Comparison of ENCODE assay signal across 8 cellular contexts in genomic region chr21:45554477-45555175, GRCh38. TPM values are rescaled to one million over a fixed set of nuclear protein-coding genes. Genes with fewer than 3 reads are reported as not detected.
A peak's percentile ranks its signal among the peaks of the same experiment; 100 is the strongest.
DNase-seq lines count a peak whose midpoint lies in the region; ATAC-seq and TF ChIP-seq lines count a peak whose summit lies in the region.

No MANE protein-coding gene starts in this region.

- peak overlapping the region; percentile 66 for H3K4me3 ChIP-seq in AG10803 (ENCODE audit: low read length)
- peak overlapping the region; percentile 34 for H3K4me3 ChIP-seq in KMS-11 (IDR thresholded peaks at IDR 0.05; ENCODE audit: insufficient read depth, low read depth, low read length)
- peak overlapping the region; percentile 72 for H3K4me3 ChIP-seq in thoracic aorta

- peak; percentile 56 for TF ChIP-seq CTCF in AG10803 (conservative IDR thresholded peaks at IDR 0.05; ENCODE audit: low read length)
- TF ChIP-seq CTCF in KMS-11 (conservative IDR thresholded peaks at IDR 0.05; ENCODE audit: low read depth, low read length) = peak; percentile 70
- TF ChIP-seq CTCF in glutamatergic neuron (IDR thresholded peaks at IDR 0.05; ENCODE audit: partially characterized antibody, unreplicated experiment) = peak; percentile 84
- TF ChIP-seq CTCF in osteocyte (IDR thresholded peaks at IDR 0.05) = peak; percentile 80
- peak; percentile 82 for TF ChIP-seq CTCF in thoracic aorta (IDR thresholded peaks at IDR 0.05)

- DNase-seq in AG10803 (ENCODE audit: low read depth) = peak; percentile 37
- DNase-seq in GM19240 (ENCODE audit: insufficient read length, low spot score) = peak; percentile 94
- peak; percentile 91 for DNase-seq in glutamatergic neuron
- peak; percentile 93 for DNase-seq in osteocyte (ENCODE audit: extremely low spot score, unreplicated experiment)
- DNase-seq in thoracic aorta (ENCODE audit: low spot score) = no peak

- H3K27me3 ChIP-seq in KMS-11 (ENCODE audit: insufficient read depth, low read depth) (peaks cover 23% of the 10 kb centered on the region; the same call in 1 of the 2 replicates), thoracic aorta (replicated peaks; ENCODE audit: insufficient read depth) (no peaks in the 10 kb centered on the region)

- H3K9me3 Mint-ChIP-seq in activated naive CD4-positive, alpha-beta T cell treated with anti-CD3 and anti-CD28 coated beads, Interleukin-2, amount 50 U/mL, for 24 hours = no peaks in the 10 kb centered on the region
- H3K9me3 Mint-ChIP-seq in glutamatergic neuron (ENCODE audit: unreplicated experiment) (peaks cover 9% of the 10 kb centered on the region), osteocyte (ENCODE audit: unreplicated experiment) (no peaks in the 10 kb centered on the region)

- H3K9ac ChIP-seq in KMS-11 = peak overlapping the region; percentile 33; the same call in 1 of the 2 replicates

- no peaks in the 10 kb centered on the region for H3K36me3 Mint-ChIP-seq in activated naive CD4-positive, alpha-beta T cell treated with anti-CD3 and anti-CD28 coated beads, Interleukin-2, amount 50 U/mL, for 24 hours
- H3K36me3 Mint-ChIP-seq in glutamatergic neuron (ENCODE audit: unreplicated experiment) (no peaks in the 10 kb centered on the region), osteocyte (ENCODE audit: unreplicated experiment) (no peaks in the 10 kb centered on the region)

- ATAC-seq in SK-N-SH treated with all-trans-retinoic acid at 6 μM for 48 hours (peak; percentile 61), thoracic aorta (ENCODE audit: insufficient number of reproducible peaks, low FRiP score, low read depth) (no peak)

- H3K9me3 ChIP-seq in thoracic aorta = no peaks in the 10 kb centered on the region

- no peaks in the 10 kb centered on the region for H3K27me3 Mint-ChIP-seq in activated naive CD4-positive, alpha-beta T cell treated with anti-CD3 and anti-CD28 coated beads, Interleukin-2, amount 50 U/mL, for 24 hours
- peaks cover 6% of the 10 kb centered on the region for H3K27me3 Mint-ChIP-seq in glutamatergic neuron (ENCODE audit: unreplicated experiment)
- H3K27me3 Mint-ChIP-seq in osteocyte (ENCODE audit: unreplicated experiment) = peaks cover 9% of the 10 kb centered on the region

- H3K4me2 ChIP-seq in KMS-11 = peak overlapping the region; percentile 97

- H4K20me1 ChIP-seq in KMS-11 (ENCODE audit: insufficient read depth) = no peaks in the 10 kb centered on the region

- peaks cover 28% of the 10 kb centered on the region for H3K4me1 Mint-ChIP-seq in activated naive CD4-positive, alpha-beta T cell treated with anti-CD3 and anti-CD28 coated beads, Interleukin-2, amount 50 U/mL, for 24 hours
- H3K4me1 Mint-ChIP-seq in glutamatergic neuron (ENCODE audit: low read depth, unreplicated experiment) (peaks cover 11% of the 10 kb centered on the region), osteocyte (ENCODE audit: unreplicated experiment) (peaks cover 10% of the 10 kb centered on the region)

- peak overlapping the region; percentile 99 for H3K27ac Mint-ChIP-seq in activated naive CD4-positive, alpha-beta T cell treated with anti-CD3 and anti-CD28 coated beads, Interleukin-2, amount 50 U/mL, for 24 hours
- H3K27ac Mint-ChIP-seq in glutamatergic neuron (ENCODE audit: unreplicated experiment) (peak overlapping the region; percentile 24), osteocyte (ENCODE audit: unreplicated experiment) (peak overlapping the region; percentile 82)

- H3K4me1 ChIP-seq in KMS-11 (ENCODE audit: low read depth, poor library complexity, severe bottlenecking) (peaks cover 6% of the 10 kb centered on the region), thoracic aorta (ENCODE audit: control insufficient read depth in 1 of 2, low read depth in 2 of 2) (no peaks in the 10 kb centered on the region)

- H3K36me3 ChIP-seq in KMS-11 (ENCODE audit: insufficient read depth) = no peaks in the 10 kb centered on the region
- H3K36me3 ChIP-seq in thoracic aorta = no peaks in the 10 kb centered on the region

- H3K79me2 ChIP-seq in KMS-11 (ENCODE audit: insufficient read depth, low read depth) = no peaks in the 10 kb centered on the region

- H3K27ac ChIP-seq in KMS-11 = peak overlapping the region; percentile 6; the same call in 1 of the 2 replicates
- H3K27ac ChIP-seq in thoracic aorta = peak overlapping the region in 1 of 2 donors; percentile 47

- H3K4me3 Mint-ChIP-seq in activated naive CD4-positive, alpha-beta T cell treated with anti-CD3 and anti-CD28 coated beads, Interleukin-2, amount 50 U/mL, for 24 hours = peak overlapping the region; percentile 94
- H3K4me3 Mint-ChIP-seq in glutamatergic neuron (ENCODE audit: unreplicated experiment) (peak overlapping the region; percentile 53), osteocyte (ENCODE audit: unreplicated experiment) (peak overlapping the region; percentile 81)

- peak overlapping the region; percentile 72 for H2AFZ ChIP-seq in KMS-11 (ENCODE audit: low read depth)

TF ChIP-seq in SK-N-SH treated with all-trans-retinoic acid at 6 μM for 48 hours, 23 proteins besides CTCF, POLR2A, EP300 and RAD21:
- TF ChIP-seq BACH2 (CRISPR knock-in tag; IDR thresholded peaks at IDR 0.05; ENCODE audit: borderline replicate concordance) (no peak), ZFP30 (CRISPR knock-in tag; IDR thresholded peaks at IDR 0.05) (no peak), ARNTL (CRISPR knock-in tag; IDR thresholded peaks at IDR 0.05; ENCODE audit: borderline replicate concordance, low read depth) (no peak), ZFP3 (CRISPR knock-in tag; IDR thresholded peaks at IDR 0.05) (no peak), CSDC2 (CRISPR knock-in tag; IDR thresholded peaks at IDR 0.05) (no peak), ZNF8 (CRISPR knock-in tag; IDR thresholded peaks at IDR 0.05) (no peak), TCF4 (CRISPR knock-in tag; IDR thresholded peaks at IDR 0.05; ENCODE audit: borderline replicate concordance) (no peak), PATZ1 (CRISPR knock-in tag; IDR thresholded peaks at IDR 0.05; ENCODE audit: borderline replicate concordance) (no peak), ZNF70 (CRISPR knock-in tag; IDR thresholded peaks at IDR 0.05) (no peak), ESRRG (CRISPR knock-in tag; IDR thresholded peaks at IDR 0.05) (no peak), SNAI2 (CRISPR knock-in tag; IDR thresholded peaks at IDR 0.05) (no peak), CSRNP3 (CRISPR knock-in tag; IDR thresholded peaks at IDR 0.05) (no peak)

RNA-seq across cellular contexts. Expression of gene SLC19A1, which starts 12.4 kb away (rescaled TPM):
- total RNA-seq in glutamatergic neuron (ENCODE audit: unreplicated experiment) (53.3 TPM), osteocyte (11.0 and 14.4 TPM in 2 replicates), thoracic aorta (1 to 10 TPM; 4.7 to 6.1 TPM)

Comparison
In these comparisons a context has a peak if more than half of its experiments do, and no peak if none do; other contexts are left out.
1. H3K27ac Mint-ChIP-seq: peak in every context shown above with its lines; median percentile 99 in activated naive CD4-positive, alpha-beta T cell treated with anti-CD3 and anti-CD28 coated beads, Interleukin-2, amount 50 U/mL, for 24 hours; 82 in osteocyte; 24 in glutamatergic neuron.